In genomic region chr20:50571466-50571865, GRCh38 we compare ENCODE assay signal across 1 cellular context.
TF ChIP-seq lines count a peak whose summit lies in the region.

No MANE protein-coding gene starts in this region.

TF ChIP-seq in K562, 482 proteins besides CTCF, POLR2A, EP300 and RAD21:
- TF ChIP-seq RBBP5 (IDR thresholded peaks at IDR 0.05; ENCODE audit: borderline replicate concordance, insufficient read depth, low read length, poor library complexity, severe bottlenecking) (no peak), TOE1 (IDR thresholded peaks at IDR 0.05; ENCODE audit: borderline replicate concordance) (no peak), TOE1 (CRISPR knock-in tag; IDR thresholded peaks at IDR 0.05; ENCODE audit: borderline replicate concordance, low read depth) (no peak), PTBP1 (IDR thresholded peaks at IDR 0.05; ENCODE audit: low read depth, low read length) (no peak), UBTF (IDR thresholded peaks at IDR 0.05; ENCODE audit: borderline replicate concordance in 1 of 2, low read depth in 2 of 2, low read length in 2 of 2) (no peak), SRSF1 (IDR thresholded peaks at IDR 0.05; ENCODE audit: low read depth, low read length) (no peak), CBFA2T2 (conservative IDR thresholded peaks at IDR 0.05) (peak; percentile 42), SNAPC5 (CRISPR knock-in tag; IDR thresholded peaks at IDR 0.05) (no peak), TCF3 (CRISPR knock-in tag; IDR thresholded peaks at IDR 0.05) (peak; percentile 53), ARID3B (CRISPR knock-in tag; IDR thresholded peaks at IDR 0.05; ENCODE audit: borderline replicate concordance) (no peak), CBFA2T3 (IDR thresholded peaks at IDR 0.05) (peak; percentile 68)
